1 cellular context compared by ENCODE assay signal in the genomic region with DNA sequence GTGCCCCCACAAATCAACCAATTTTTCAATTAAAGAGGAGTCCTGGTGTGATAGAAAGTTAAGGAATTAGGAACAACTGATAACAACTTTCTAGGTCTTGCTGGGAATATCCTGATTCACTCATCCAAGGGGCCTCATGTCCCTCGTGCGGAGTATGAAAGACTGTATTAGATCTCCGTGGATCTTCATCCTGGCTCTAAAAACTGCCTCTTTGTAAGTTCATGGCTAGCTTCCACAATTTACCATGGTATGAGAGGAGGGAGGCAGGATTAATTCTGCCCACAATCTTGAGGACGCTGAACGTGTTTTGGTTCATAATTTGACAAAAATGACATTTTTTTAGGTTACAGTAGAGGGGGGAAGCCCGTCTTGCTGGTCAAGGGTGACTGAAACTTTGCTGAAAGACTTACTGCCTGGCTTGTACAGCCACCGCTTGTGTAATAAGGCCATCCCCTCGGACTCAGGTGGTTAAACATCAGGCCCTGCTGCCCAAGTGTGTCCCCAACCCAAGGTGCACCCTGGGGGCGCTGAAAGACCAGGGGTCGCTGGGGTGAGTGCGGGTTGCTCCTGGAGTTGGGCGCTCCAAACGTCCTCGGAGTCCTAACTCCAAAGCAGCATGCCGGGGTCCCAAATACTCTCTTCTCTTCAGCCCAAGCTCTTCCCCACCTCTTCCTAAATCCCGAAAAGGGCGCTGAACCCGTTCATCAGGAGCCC.
A peak's percentile ranks its signal among the peaks of the same experiment; 100 is the strongest.
TF ChIP-seq lines count a peak whose summit lies in the region.

No MANE protein-coding gene starts in this region.

TF ChIP-seq in HepG2, 621 proteins besides CTCF, POLR2A, EP300 and RAD21 (continued from another document):
- no peak for TF ChIP-seq EZH2 (conservative IDR thresholded peaks at IDR 0.05; ENCODE audit: low read depth, low read length)
- no peak for TF ChIP-seq ZKSCAN8 (CRISPR knock-in tag; IDR thresholded peaks at IDR 0.05; ENCODE audit: borderline replicate concordance)
- TF ChIP-seq, protein P1, sequence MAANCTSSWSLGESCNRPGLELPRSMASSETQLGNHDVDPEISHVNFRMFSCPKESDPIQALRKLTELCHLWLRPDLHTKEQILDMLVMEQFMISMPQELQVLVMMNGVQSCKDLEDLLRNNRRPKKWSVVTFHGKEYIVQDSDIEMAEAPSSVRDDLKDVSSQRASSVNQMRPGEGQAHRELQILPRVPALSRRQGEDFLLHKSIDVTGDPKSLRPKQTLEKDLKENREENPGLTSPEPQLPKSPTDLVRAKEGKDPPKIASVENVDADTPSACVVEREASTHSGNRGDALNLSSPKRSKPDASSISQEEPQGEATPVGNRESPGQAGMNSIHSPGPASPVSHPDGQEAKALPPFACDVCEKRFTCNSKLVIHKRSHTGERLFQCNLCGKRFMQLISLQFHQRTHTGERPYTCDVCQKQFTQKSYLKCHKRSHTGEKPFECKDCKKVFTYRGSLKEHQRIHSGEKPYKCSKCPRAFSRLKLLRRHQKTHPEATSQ (CRISPR knock-in tag; IDR thresholded peaks at IDR 0.05; ENCODE audit: borderline replicate concordance): 0 out of 2 replicates have a peak, but pooled peaks have one; percentile 11
- 0 out of 2 replicates have a peak, but pooled peaks have one; percentile 6 for TF ChIP-seq ELF3 (CRISPR knock-in tag; IDR thresholded peaks at IDR 0.05)
- no peak for TF ChIP-seq ZNF441 (CRISPR knock-in tag; IDR thresholded peaks at IDR 0.05; ENCODE audit: borderline replicate concordance)
- TF ChIP-seq, protein P2, sequence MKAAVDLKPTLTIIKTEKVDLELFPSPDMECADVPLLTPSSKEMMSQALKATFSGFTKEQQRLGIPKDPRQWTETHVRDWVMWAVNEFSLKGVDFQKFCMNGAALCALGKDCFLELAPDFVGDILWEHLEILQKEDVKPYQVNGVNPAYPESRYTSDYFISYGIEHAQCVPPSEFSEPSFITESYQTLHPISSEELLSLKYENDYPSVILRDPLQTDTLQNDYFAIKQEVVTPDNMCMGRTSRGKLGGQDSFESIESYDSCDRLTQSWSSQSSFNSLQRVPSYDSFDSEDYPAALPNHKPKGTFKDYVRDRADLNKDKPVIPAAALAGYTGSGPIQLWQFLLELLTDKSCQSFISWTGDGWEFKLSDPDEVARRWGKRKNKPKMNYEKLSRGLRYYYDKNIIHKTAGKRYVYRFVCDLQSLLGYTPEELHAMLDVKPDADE (CRISPR knock-in tag; IDR thresholded peaks at IDR 0.05): no peak
- TF ChIP-seq MBD4 (IDR thresholded peaks at IDR 0.05; ENCODE audit: borderline replicate concordance, low read length): no peak
- no peak for TF ChIP-seq NONO (IDR thresholded peaks at IDR 0.05)
- TF ChIP-seq NONO (CRISPR knock-in tag; conservative IDR thresholded peaks at IDR 0.05): no peak
- TF ChIP-seq, protein P3, sequence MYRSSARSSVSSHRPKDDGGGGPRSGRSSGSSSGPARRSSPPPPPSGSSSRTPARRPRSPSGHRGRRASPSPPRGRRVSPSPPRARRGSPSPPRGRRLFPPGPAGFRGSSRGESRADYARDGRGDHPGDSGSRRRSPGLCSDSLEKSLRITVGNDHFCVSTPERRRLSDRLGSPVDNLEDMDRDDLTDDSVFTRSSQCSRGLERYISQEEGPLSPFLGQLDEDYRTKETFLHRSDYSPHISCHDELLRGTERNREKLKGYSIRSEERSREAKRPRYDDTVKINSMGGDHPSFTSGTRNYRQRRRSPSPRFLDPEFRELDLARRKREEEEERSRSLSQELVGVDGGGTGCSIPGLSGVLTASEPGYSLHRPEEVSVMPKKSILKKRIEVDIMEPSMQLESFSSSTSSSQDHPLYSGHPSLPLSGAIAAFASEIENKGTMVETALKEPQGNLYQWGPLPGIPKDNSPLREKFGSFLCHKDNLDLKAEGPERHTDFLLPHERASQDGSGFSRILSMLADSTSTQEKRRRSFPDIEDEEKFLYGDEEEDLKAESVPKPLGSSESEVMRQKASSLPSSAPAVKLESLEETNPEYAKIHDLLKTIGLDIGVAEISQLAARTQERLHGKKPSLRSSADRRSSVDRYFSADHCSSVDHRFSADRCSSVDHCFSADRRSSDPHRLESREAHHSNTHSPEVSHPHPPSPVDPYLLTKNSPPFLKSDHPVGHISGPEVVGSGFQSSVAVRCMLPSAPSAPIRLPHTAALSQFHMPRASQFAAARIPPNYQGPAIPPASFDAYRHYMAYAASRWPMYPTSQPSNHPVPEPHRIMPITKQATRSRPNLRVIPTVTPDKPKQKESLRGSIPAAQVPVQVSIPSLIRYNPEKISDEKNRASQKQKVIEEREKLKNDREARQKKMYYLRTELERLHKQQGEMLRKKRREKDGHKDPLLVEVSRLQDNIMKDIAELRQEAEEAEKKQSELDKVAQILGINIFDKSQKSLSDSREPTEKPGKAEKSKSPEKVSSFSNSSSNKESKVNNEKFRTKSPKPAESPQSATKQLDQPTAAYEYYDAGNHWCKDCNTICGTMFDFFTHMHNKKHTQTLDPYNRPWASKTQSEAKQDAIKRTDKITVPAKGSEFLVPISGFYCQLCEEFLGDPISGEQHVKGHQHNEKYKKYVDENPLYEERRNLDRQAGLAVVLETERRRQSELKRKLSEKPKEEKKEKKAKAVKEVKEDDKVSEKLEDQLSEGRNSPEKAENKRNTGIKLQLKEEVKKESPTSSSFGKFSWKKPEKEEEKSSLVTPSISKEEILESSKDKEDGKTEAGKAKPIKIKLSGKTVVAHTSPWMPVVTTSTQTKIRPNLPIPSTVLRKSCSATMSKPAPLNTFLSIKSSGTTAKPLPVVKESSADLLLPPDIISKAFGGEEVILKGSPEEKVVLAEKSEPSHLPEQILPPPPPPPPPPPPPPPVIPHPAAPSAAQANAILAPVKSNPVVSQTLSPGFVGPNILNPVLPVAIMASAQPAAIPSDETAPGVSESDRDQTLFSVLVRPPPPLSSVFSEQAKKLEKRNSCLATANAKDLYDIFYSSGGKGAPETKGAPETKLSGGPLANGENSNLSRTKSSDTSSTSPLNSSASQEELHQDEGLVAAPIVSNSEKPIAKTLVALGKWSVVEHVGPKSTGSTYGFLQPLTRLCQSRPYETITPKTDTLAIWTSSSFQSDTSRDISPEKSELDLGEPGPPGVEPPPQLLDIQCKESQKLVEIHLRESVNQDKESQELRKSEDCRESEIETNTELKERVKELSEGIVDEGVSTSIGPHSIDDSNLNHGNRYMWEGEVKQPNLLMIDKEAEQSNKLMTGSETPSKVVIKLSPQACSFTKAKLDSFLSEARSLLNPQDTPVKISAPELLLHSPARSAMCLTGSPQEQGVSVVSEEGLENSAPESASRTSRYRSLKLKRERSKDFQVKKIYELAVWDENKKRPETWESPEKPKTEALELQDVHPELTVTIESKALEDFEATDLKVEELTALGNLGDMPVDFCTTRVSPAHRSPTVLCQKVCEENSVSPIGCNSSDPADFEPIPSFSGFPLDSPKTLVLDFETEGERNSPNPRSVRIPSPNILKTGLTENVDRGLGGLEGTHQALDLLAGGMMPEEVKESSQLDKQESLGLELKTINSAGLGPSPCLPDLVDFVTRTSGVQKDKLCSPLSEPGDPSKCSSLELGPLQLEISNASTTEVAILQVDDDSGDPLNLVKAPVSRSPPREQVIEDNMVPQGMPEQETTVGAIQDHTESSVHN (CRISPR knock-in tag; IDR thresholded peaks at IDR 0.05): no peak
- no peak for TF ChIP-seq PITX1 (CRISPR knock-in tag; IDR thresholded peaks at IDR 0.05)
- TF ChIP-seq RFX3 (CRISPR knock-in tag; IDR thresholded peaks at IDR 0.05): no peak
- no peak for TF ChIP-seq ZNF775 (CRISPR knock-in tag; IDR thresholded peaks at IDR 0.05; ENCODE audit: borderline replicate concordance)
- no peak for TF ChIP-seq ZNF703 (CRISPR knock-in tag; IDR thresholded peaks at IDR 0.05; ENCODE audit: borderline replicate concordance)
- no peak for TF ChIP-seq ZNF577 (CRISPR knock-in tag; IDR thresholded peaks at IDR 0.05; ENCODE audit: borderline replicate concordance, low read depth)
- no peak for TF ChIP-seq ZNF34 (CRISPR knock-in tag; IDR thresholded peaks at IDR 0.05; ENCODE audit: borderline replicate concordance)
- TF ChIP-seq ZNF17 (CRISPR knock-in tag; IDR thresholded peaks at IDR 0.05): no peak
- TF ChIP-seq TEAD3 (CRISPR knock-in tag; optimal IDR thresholded peaks at IDR 0.05; ENCODE audit: borderline replicate concordance): no peak
- no peak for TF ChIP-seq ZSCAN12 (CRISPR knock-in tag; IDR thresholded peaks at IDR 0.05)
- TF ChIP-seq NCOA2 (CRISPR knock-in tag; IDR thresholded peaks at IDR 0.05): peak; percentile 14; the same call in 1 of the 2 replicates
- TF ChIP-seq CREB1 (IDR thresholded peaks at IDR 0.05): no peak
- TF ChIP-seq CREB1 (CRISPR knock-in tag; IDR thresholded peaks at IDR 0.05): 0 out of 2 replicates have a peak, but pooled peaks have one; percentile 32
- TF ChIP-seq, protein P4, sequence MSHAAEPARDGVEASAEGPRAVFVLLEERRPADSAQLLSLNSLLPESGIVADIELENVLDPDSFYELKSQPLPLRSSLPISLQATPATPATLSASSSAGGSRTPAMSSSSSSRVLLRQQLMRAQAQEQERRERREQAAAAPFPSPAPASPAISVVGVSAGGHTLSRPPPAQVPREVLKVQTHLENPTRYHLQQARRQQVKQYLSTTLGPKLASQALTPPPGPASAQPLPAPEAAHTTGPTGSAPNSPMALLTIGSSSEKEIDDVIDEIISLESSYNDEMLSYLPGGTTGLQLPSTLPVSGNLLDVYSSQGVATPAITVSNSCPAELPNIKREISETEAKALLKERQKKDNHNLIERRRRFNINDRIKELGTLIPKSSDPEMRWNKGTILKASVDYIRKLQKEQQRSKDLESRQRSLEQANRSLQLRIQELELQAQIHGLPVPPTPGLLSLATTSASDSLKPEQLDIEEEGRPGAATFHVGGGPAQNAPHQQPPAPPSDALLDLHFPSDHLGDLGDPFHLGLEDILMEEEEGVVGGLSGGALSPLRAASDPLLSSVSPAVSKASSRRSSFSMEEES (CRISPR knock-in tag; IDR thresholded peaks at IDR 0.05): no peak
- TF ChIP-seq, protein P5, sequence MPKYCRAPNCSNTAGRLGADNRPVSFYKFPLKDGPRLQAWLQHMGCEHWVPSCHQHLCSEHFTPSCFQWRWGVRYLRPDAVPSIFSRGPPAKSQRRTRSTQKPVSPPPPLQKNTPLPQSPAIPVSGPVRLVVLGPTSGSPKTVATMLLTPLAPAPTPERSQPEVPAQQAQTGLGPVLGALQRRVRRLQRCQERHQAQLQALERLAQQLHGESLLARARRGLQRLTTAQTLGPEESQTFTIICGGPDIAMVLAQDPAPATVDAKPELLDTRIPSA (CRISPR knock-in tag; IDR thresholded peaks at IDR 0.05; ENCODE audit: borderline replicate concordance): no peak
- TF ChIP-seq, protein P6, sequence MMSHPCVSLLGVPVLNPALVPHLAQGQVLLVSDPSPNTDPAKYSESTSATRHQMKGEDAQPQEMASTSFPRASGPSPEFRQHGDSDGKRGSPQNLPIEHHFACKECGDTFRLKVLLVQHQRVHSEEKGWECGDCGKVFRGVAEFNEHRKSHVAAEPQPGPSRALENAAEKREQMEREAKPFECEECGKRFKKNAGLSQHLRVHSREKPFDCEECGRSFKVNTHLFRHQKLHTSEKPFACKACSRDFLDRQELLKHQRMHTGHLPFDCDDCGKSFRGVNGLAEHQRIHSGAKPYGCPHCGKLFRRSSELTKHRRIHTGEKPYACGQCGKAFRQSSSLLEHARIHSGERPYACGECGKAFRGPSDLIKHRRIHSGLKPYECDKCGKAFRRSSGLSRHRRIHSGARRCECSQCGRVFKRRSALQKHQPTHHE (CRISPR knock-in tag; IDR thresholded peaks at IDR 0.05; ENCODE audit: borderline replicate concordance): no peak
